Comparison of ENCODE assay signal across 8 cellular contexts in genomic region chr13:25037057-25037813, GRCh38. TPM values are rescaled to one million over a fixed set of nuclear protein-coding genes. Genes with fewer than 3 reads are reported as not detected.
A peak's percentile ranks its signal among the peaks of the same experiment; 100 is the strongest.
DNase-seq lines count a peak whose midpoint lies in the region; ATAC-seq and TF ChIP-seq lines count a peak whose summit lies in the region.

No MANE protein-coding gene starts in this region.

- no peak overlapping the region for H3K27ac ChIP-seq in A673 (ENCODE audit: low read depth, low read length, poor library complexity, severe bottlenecking)
- no peak overlapping the region for H3K27ac ChIP-seq in Peyer's patch
- no peak overlapping the region for H3K27ac ChIP-seq in gastrocnemius medialis

- ATAC-seq in gastrocnemius medialis (no peak), GM18517 (IDR thresholded peaks at IDR 0.05; ENCODE audit: unreplicated experiment) (no peak)

- CTCF ChIA-PET in A673 (lab: Charles Lee): interaction anchor here (0.5 to 1.4 kb wide), 4 partner anchors 9 to 32 kb away, joined by 3 to 7 read pairs (median 3); no protein-coding TSS in a partner anchor

- H3K4me1 ChIP-seq in A673 (ENCODE audit: insufficient read depth, low read length, poor library complexity, severe bottlenecking): no peaks in the 10 kb centered on the region
- H3K4me1 ChIP-seq in Peyer's patch: no peaks in the 10 kb centered on the region
- H3K4me1 ChIP-seq in gastrocnemius medialis: no peaks in the 10 kb centered on the region

- no TSS peak for BruUV-seq in A673 (replicated peaks; lab: Mats Ljungman, UMichigan)

- POLR2A ChIA-PET in A673 (lab: Charles Lee; ENCODE audit: low non-redundant PET): no interaction called here

- H3K4me3 ChIP-seq in A673 (ENCODE audit: low read depth, low read length, poor library complexity, severe bottlenecking) (no peak overlapping the region), Peyer's patch (no peak overlapping the region), gastrocnemius medialis (no peak overlapping the region)

- in situ Hi-C loops in gastrocnemius medialis (cut with MboI; ENCODE audit: low sequenced_read_pairs in 4 of 4): no loop called here

- intact Hi-C loops in A673 (cut with micrococcal nuclease; ENCODE audit: unreplicated experiment) (loop anchor here (1.0 to 2.0 kb wide), 2 partner anchors 32 to 78 kb away; no protein-coding TSS in a partner anchor), gastrocnemius medialis (cut with DNase I; ENCODE audit: low total_unique reads) (loop anchor here (1.0 kb wide), 1 partner anchor 42 kb away; no protein-coding TSS in a partner anchor)

- TF ChIP-seq CTCF in A673 (conservative IDR thresholded peaks at IDR 0.05; ENCODE audit: low read depth, low read length) (peak; percentile 80), GM12872 (IDR thresholded peaks at IDR 0.05; ENCODE audit: insufficient read depth, low read depth, low read length) (peak; percentile 79), Peyer's patch (IDR thresholded peaks at IDR 0.05) (peak; percentile 10 to 82 (median 69)), gastrocnemius medialis (IDR thresholded peaks at IDR 0.05 in 4 of 5, conservative IDR thresholded peaks at IDR 0.05 in 1 of 5) (peak; percentile 28 to 58 (median 41))

- H3K9me3 ChIP-seq in A673 (ENCODE audit: low read depth, low read length, poor library complexity, severe bottlenecking): no peaks in the 10 kb centered on the region
- H3K9me3 ChIP-seq in Peyer's patch: no peaks in the 10 kb centered on the region
- no peaks in the 10 kb centered on the region for H3K9me3 ChIP-seq in gastrocnemius medialis

- TF ChIP-seq POLR2A in Peyer's patch (IDR thresholded peaks at IDR 0.05): no peak
- no peak for TF ChIP-seq POLR2A in gastrocnemius medialis (IDR thresholded peaks at IDR 0.05)

- DNase-seq in A673 (ENCODE audit: low spot score): peak; percentile 75
- DNase-seq in HUDEP-2 (lab: John Stamatoyannopoulos, UW; ENCODE audit: unreplicated experiment in 76 of 76): peak in 65 of 76 experiments; percentile 6 to 84 (median 48)
- peak in 1 of 3 donors; percentile 69 for DNase-seq in Peyer's patch
- peak in 43 of 58 donors; percentile 3 to 67 (median 33) for DNase-seq in anterior cingulate cortex (lab: John Stamatoyannopoulos, UW)
- peak; percentile 38 for DNase-seq in hepatic stellate cell (ENCODE audit: low spot score)
- DNase-seq in gastrocnemius medialis: no peak

- no peaks in the 10 kb centered on the region for H3K27me3 ChIP-seq in A673 (replicated peaks; ENCODE audit: insufficient read depth, low read depth, low read length, poor library complexity)
- no peaks in the 10 kb centered on the region for H3K27me3 ChIP-seq in Peyer's patch
- peaks cover 0 to 2% (median 0%) of the 10 kb centered on the region in 3 donors for H3K27me3 ChIP-seq in gastrocnemius medialis

- no peaks in the 10 kb centered on the region for H3K36me3 ChIP-seq in A673 (ENCODE audit: insufficient read depth, low read length, poor library complexity, severe bottlenecking)
- no peaks in the 10 kb centered on the region for H3K36me3 ChIP-seq in Peyer's patch
- H3K36me3 ChIP-seq in gastrocnemius medialis: no peaks in the 10 kb centered on the region

RNA-seq across cellular contexts. Expression of gene PABPC3, which starts 58.7 kb away (rescaled TPM):
- total RNA-seq in A673 (2021): 0.24 TPM in 1 of 2 replicates, not detected in the other
- under 1 TPM in 3 of 4 donors, not detected in 1; 0.28 to 0.83 (median 0.40) TPM for total RNA-seq in Peyer's patch
- not detected for total RNA-seq in gastrocnemius medialis

Comparison
In these comparisons a context has a peak if more than half of its experiments do, and no peak if none do; other contexts are left out.
1. DNase-seq: peak in A673 (single experiment), HUDEP-2 (65 of 76), anterior cingulate cortex (43 of 58) and hepatic stellate cell (single experiment); none in gastrocnemius medialis (0 of 2).
2. Peak in every context shown above with its lines, with median percentiles within 50 percentile points of each other: CTCF ChIP-seq.